ENCODE assay signal across 1 cellular context in the genomic region with DNA sequence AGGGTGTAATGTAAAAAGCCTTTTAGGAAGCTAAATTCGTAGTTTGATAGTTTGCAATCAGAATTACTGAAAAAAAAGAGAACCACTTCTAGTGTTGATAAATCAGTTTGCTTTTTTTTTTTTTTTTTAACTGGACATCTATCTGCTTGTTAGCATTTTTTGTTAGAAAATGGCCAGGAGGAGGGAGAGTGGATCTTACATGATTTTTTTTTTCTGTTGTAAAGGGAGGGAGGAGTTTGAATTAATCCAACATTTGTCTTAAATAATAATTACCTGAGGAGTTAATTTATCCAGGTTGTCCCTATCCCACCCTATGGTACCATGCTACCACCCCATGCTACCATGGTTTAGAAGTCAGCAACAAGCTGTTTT.
TF ChIP-seq lines count a peak whose summit lies in the region.

No MANE protein-coding gene starts in this region.

TF ChIP-seq in HepG2, 621 proteins besides CTCF, POLR2A, EP300 and RAD21:
- TF ChIP-seq, protein P1, sequence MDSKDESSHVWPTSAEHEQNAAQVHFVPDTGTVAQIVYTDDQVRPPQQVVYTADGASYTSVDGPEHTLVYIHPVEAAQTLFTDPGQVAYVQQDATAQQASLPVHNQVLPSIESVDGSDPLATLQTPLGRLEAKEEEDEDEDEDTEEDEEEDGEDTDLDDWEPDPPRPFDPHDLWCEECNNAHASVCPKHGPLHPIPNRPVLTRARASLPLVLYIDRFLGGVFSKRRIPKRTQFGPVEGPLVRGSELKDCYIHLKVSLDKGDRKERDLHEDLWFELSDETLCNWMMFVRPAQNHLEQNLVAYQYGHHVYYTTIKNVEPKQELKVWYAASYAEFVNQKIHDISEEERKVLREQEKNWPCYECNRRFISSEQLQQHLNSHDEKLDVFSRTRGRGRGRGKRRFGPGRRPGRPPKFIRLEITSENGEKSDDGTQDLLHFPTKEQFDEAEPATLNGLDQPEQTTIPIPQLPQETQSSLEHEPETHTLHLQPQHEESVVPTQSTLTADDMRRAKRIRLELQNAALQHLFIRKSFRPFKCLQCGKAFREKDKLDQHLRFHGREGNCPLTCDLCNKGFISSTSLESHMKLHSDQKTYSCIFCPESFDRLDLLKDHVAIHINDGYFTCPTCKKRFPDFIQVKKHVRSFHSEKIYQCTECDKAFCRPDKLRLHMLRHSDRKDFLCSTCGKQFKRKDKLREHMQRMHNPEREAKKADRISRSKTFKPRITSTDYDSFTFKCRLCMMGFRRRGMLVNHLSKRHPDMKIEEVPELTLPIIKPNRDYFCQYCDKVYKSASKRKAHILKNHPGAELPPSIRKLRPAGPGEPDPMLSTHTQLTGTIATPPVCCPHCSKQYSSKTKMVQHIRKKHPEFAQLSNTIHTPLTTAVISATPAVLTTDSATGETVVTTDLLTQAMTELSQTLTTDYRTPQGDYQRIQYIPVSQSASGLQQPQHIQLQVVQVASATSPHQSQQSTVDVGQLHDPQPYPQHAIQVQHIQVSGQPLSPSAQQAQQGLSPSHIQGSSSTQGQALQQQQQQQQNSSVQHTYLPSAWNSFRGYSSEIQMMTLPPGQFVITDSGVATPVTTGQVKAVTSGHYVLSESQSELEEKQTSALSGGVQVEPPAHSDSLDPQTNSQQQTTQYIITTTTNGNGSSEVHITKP (CRISPR knock-in tag; IDR thresholded peaks at IDR 0.05; ENCODE audit: low read depth), result no peak
- TF ChIP-seq, protein P2, sequence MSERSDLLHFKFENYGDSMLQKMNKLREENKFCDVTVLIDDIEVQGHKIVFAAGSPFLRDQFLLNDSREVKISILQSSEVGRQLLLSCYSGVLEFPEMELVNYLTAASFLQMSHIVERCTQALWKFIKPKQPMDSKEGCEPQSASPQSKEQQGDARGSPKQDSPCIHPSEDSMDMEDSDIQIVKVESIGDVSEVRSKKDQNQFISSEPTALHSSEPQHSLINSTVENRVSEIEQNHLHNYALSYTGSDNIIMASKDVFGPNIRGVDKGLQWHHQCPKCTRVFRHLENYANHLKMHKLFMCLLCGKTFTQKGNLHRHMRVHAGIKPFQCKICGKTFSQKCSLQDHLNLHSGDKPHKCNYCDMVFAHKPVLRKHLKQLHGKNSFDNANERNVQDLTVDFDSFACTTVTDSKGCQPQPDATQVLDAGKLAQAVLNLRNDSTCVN (CRISPR knock-in tag; IDR thresholded peaks at IDR 0.05; ENCODE audit: borderline replicate concordance), result no peak
- no peak for TF ChIP-seq ZNF205 (CRISPR knock-in tag; IDR thresholded peaks at IDR 0.05)
- TF ChIP-seq ZFP41 (CRISPR knock-in tag; IDR thresholded peaks at IDR 0.05; ENCODE audit: borderline replicate concordance), result no peak
- no peak for TF ChIP-seq ZNF30 (CRISPR knock-in tag; IDR thresholded peaks at IDR 0.05)
- no peak for TF ChIP-seq MYNN (CRISPR knock-in tag; IDR thresholded peaks at IDR 0.05; ENCODE audit: low read depth)
- TF ChIP-seq, protein P3, sequence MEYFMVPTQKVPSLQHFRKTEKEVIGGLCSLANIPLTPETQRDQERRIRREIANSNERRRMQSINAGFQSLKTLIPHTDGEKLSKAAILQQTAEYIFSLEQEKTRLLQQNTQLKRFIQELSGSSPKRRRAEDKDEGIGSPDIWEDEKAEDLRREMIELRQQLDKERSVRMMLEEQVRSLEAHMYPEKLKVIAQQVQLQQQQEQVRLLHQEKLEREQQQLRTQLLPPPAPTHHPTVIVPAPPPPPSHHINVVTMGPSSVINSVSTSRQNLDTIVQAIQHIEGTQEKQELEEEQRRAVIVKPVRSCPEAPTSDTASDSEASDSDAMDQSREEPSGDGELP (IDR thresholded peaks at IDR 0.05; ENCODE audit: borderline replicate concordance, low read depth), result no peak
- TF ChIP-seq ZNF563 (CRISPR knock-in tag; IDR thresholded peaks at IDR 0.05), result no peak
- TF ChIP-seq KMT2A (CRISPR knock-in tag; IDR thresholded peaks at IDR 0.05), result no peak
- no peak for TF ChIP-seq RELA (CRISPR knock-in tag; IDR thresholded peaks at IDR 0.05)
- TF ChIP-seq TOPORS (CRISPR knock-in tag; IDR thresholded peaks at IDR 0.05), result no peak
- TF ChIP-seq RFX3 (CRISPR knock-in tag; IDR thresholded peaks at IDR 0.05), result no peak
- no peak for TF ChIP-seq SUZ12 (IDR thresholded peaks at IDR 0.05; ENCODE audit: low read depth, low read length)
- no peak for TF ChIP-seq ZNF768 (CRISPR knock-in tag; IDR thresholded peaks at IDR 0.05)
- no peak for TF ChIP-seq FOXC1 (CRISPR knock-in tag; IDR thresholded peaks at IDR 0.05; ENCODE audit: borderline replicate concordance)
- no peak for TF ChIP-seq NR2F1 (CRISPR knock-in tag; IDR thresholded peaks at IDR 0.05)
- TF ChIP-seq NFYB (CRISPR knock-in tag; IDR thresholded peaks at IDR 0.05), result no peak
- TF ChIP-seq TEAD3 (CRISPR knock-in tag; optimal IDR thresholded peaks at IDR 0.05; ENCODE audit: borderline replicate concordance), result no peak
